In the genomic region with DNA sequence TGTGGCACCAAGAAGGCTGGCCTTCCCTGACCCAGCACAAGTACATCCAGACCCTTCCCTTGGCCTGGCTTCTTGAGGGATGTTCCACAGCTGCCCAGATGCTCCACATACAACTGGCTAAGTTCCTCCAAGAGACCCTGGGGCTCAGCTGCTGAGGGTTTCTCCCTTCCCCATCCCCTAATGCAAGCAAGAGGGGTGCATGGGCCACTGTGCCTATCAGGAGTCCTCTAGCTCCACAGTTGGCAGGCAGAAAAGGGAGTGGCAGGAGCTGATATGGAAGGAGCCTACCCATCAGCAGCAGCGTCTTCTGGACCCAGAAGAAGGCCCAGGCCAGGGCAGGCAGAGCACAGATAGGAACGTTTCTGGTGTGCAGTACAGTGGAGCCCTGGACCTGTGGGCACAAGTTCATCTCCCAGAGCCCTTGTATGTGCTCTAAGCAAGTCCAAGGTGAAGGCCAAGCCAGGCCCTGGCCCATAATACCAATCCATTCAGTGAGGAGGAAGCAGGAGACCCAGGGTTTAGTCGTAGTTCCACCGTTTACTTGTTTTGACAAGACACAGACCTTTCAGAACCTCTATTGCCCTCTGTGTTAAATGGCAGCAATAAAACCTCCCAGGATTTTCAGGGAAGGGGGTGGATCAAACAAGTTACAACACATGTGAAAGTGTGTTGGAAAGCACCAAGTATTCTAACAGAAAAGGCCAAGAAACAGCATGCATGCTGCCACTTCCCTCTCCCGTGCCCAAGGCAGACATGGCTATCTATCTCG, we compare ENCODE assay signal across 1 cellular context.
TF ChIP-seq lines count a peak whose summit lies in the region.

No MANE protein-coding gene starts in this region.

TF ChIP-seq in WTC11, 78 proteins besides CTCF, POLR2A, EP300 and RAD21 (continued from another document):
- TF ChIP-seq, protein P1, sequence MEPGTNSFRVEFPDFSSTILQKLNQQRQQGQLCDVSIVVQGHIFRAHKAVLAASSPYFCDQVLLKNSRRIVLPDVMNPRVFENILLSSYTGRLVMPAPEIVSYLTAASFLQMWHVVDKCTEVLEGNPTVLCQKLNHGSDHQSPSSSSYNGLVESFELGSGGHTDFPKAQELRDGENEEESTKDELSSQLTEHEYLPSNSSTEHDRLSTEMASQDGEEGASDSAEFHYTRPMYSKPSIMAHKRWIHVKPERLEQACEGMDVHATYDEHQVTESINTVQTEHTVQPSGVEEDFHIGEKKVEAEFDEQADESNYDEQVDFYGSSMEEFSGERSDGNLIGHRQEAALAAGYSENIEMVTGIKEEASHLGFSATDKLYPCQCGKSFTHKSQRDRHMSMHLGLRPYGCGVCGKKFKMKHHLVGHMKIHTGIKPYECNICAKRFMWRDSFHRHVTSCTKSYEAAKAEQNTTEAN (CRISPR knock-in tag; IDR thresholded peaks at IDR 0.05): no peak
- TF ChIP-seq ATF1 (CRISPR knock-in tag; IDR thresholded peaks at IDR 0.05) (no peak), RELA (CRISPR knock-in tag; IDR thresholded peaks at IDR 0.05; ENCODE audit: borderline replicate concordance) (no peak), FOXP1 (CRISPR knock-in tag; IDR thresholded peaks at IDR 0.05; ENCODE audit: borderline replicate concordance) (no peak), EMX1 (CRISPR knock-in tag; IDR thresholded peaks at IDR 0.05) (no peak), NFYB (CRISPR knock-in tag; conservative IDR thresholded peaks at IDR 0.05; ENCODE audit: low read depth) (no peak), NR3C1 (CRISPR knock-in tag; conservative IDR thresholded peaks at IDR 0.05; ENCODE audit: low read depth) (no peak), ZNF423 (CRISPR knock-in tag; IDR thresholded peaks at IDR 0.05) (no peak)
